27 cellular contexts compared by ENCODE assay signal in the genomic region with DNA sequence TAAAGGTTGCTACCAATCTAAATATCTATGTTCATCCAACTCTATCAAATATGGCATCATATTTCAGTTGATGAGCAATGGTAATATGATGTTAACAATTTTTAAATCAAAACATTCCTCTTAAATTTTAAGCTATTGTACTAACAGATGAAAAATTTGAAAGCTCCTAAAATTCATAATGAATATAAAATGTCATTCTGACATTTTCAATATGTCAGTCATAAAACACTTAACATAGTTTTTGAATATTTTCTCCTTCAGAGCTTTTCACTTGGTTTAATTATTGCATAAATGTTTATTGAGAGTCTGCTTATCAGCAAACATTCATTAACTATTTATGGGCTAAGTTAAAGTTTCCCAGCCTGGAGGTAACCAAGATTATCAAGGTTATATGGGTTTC. TPM values are rescaled to one million over a fixed set of nuclear protein-coding genes. Genes with fewer than 3 reads are reported as not detected.
"Had no signal": no experiment of that assay in that cellular context is flagged by ENCODE, and none has a peak within 500 bp of the region (broad histone marks: within the 10 kb centered on the region; RNA-seq: fewer than 3 reads in every experiment).

No MANE protein-coding gene starts in this region.

- FAIRE-seq: bronchial epithelial cell had no signal

- H3K4me3 ChIP-seq: MG63 had no signal

- DNase-seq: activated CD4-positive, alpha-beta memory T cell treated with anti-CD3 and anti-CD28 coated beads for 36 hours; activated CD4-positive, alpha-beta T cell treated with anti-CD3 and anti-CD28 coated beads, Interleukin-2, amount 10 ng/mL, durations not matched to agents 7 days and 5 days; activated CD4-positive, CD25-positive, alpha-beta regulatory T cell; activated CD8-positive, alpha-beta memory T cell treated with anti-CD3 and anti-CD28 coated beads for 24 hours; activated gamma-delta T cell treated with Interleukin-2 at 50 U/mL for 16 hours; activated naive CD4-positive, alpha-beta T cell treated with anti-CD3 and anti-CD28 coated beads, Interleukin-2, amount 10 ng/mL, durations not matched to agents 7 days and 5 days; activated naive CD8-positive, alpha-beta T cell treated with anti-CD3 and anti-CD28 coated beads for 36 hours; activated T-cell treated with anti-CD3 and anti-CD28 coated beads for 4 hours; activated T-cell treated with anti-CD3 and anti-CD28 coated beads, Interleukin-2, amount 50 U/mL, for 48 hours; anterior cingulate cortex; central memory CD4-positive, alpha-beta T cell; MG63; MV-4-11; NCI-H1092 treated with DMSO at 0.1 percent for 48 hours; NCI-H1436; NCI-H1694 treated with DMSO at 0.1 percent for 48 hours; NCI-H2029 treated with DMSO at 0.1 percent for 48 hours; NCI-H510A treated with DMSO at 0.1 percent for 48 hours; NCI-H69; NK-92 treated with Interleukin-12 subunit alpha and Interleukin-12 subunit beta, amount 100 ng/mL, for 24 hours; OCI-M1; SHP77 treated with DMSO at 0.1 percent for 48 hours; T-helper 1 cell had no signal

- ATAC-seq: activated T-helper 17 cell treated with anti-CD3 and anti-CD28 coated beads, Interleukin-2, amount 50 U/mL, for 72 hours had no signal

- H3K27me3 ChIP-seq: MG63 had no signal

- H3K9me3 ChIP-seq: MG63 had no signal

- H3K27ac ChIP-seq: VCaP had no signal

RNA-seq across cellular contexts. Expression of gene ARSJ, which starts 11.8 kb away (rescaled TPM):
- total RNA-seq: activated CD4-positive, alpha-beta T cell treated with anti-CD3 and anti-CD28 coated beads, Interleukin-2, amount 10 ng/mL, durations not matched to agents 7 days and 5 days; activated naive CD8-positive, alpha-beta T cell treated with anti-CD3 and anti-CD28 coated beads for 36 hours; T-helper 2 cell treated with Interferon-gamma antibody and Interleukin-4, amounts not matched to agents 100 ng/mL and 5 ng/mL, for 36 hours had no signal
